Comparison of ENCODE assay signal across 17 cellular contexts in genomic region chr9:88652876-88653275, GRCh38.
A peak's percentile ranks its signal among the peaks of the same experiment; 100 is the strongest.
DNase-seq lines count a peak whose midpoint lies in the region; ATAC-seq and TF ChIP-seq lines count a peak whose summit lies in the region.
"Had no signal": no experiment of that assay in that cellular context is flagged by ENCODE, and none has a peak within 500 bp of the region (broad histone marks: within the 10 kb centered on the region; RNA-seq: fewer than 3 reads in every experiment).

No MANE protein-coding gene starts in this region.

- 84% methylated on average over 1 of the region's 1 CpG for WGBS in SK-N-SH (ENCODE audit: low lambda C conversion rate)

- H3K27me3 Mint-ChIP-seq in activated T-helper 1 cell treated with anti-CD3 and anti-CD28 coated beads, Interleukin-12 subunit alpha, Interleukin-12 subunit beta, Interleukin-2, Interleukin-4 antibody, amounts not matched to agents 30 ng/mL and 10 ng/mL and 1 ng/mL, durations not matched to agents 14 hours and 24 hours and 36 hours (ENCODE audit: insufficient read depth): peaks cover 8% of the 10 kb centered on the region

- no peaks in the 10 kb centered on the region for H3K9me2 ChIP-seq in SK-N-SH

- ATAC-seq in HG03175 (IDR thresholded peaks at IDR 0.05; ENCODE audit: unreplicated experiment) (no peak), GM21360 (IDR thresholded peaks at IDR 0.05; ENCODE audit: unreplicated experiment) (no peak)
- ATAC-seq: activated CD4-positive, alpha-beta T cell treated with anti-CD3 and anti-CD28 coated beads for 36 hours; effector memory CD8-positive, alpha-beta T cell; stimulated activated naive CD8-positive, alpha-beta T cell treated with anti-CD3 and anti-CD28 coated beads, Interleukin-15, amount 100 ng/mL, for 72 hours had no signal

- TF ChIP-seq CTCF in SK-N-SH (IDR thresholded peaks at IDR 0.05): no peak

- H2AFZ ChIP-seq in SK-N-SH (ENCODE audit: low read depth): peak overlapping the region; percentile 47; the same call in 1 of the 2 replicates

- H3K4me1 ChIP-seq in SK-N-SH (ENCODE audit: control insufficient read depth in 1 of 2, insufficient read depth in 2 of 2, low read depth in 1 of 2, low read length in 1 of 2): peaks cover 7 to 15% of the 10 kb centered on the region in 2 experiments; a peak in 3 of 4 replicates

- H3K4me3 Mint-ChIP-seq in activated T-helper 1 cell treated with anti-CD3 and anti-CD28 coated beads, Interleukin-12 subunit alpha, Interleukin-12 subunit beta, Interleukin-2, Interleukin-4 antibody, amounts not matched to agents 30 ng/mL and 10 ng/mL and 1 ng/mL, durations not matched to agents 14 hours and 24 hours and 36 hours: no peak overlapping the region
- H3K4me3 Mint-ChIP-seq: activated CD4-positive, alpha-beta T cell treated with anti-CD3 and anti-CD28 coated beads for 36 hours; effector memory CD8-positive, alpha-beta T cell; stimulated activated naive CD8-positive, alpha-beta T cell treated with anti-CD3 and anti-CD28 coated beads, Interleukin-15, amount 100 ng/mL, for 72 hours had no signal

- no peak for TF ChIP-seq EP300 in SK-N-SH (IDR thresholded peaks at IDR 0.05; ENCODE audit: borderline replicate concordance in 1 of 2, low read depth in 1 of 2, low read length in 1 of 2)

- H3K79me2 ChIP-seq in SK-N-SH (ENCODE audit: insufficient read depth): no peaks in the 10 kb centered on the region

- POLR2A ChIA-PET in SK-N-SH (lab: Yijun Ruan, JAX): no interaction called here

- CTCF ChIA-PET in SK-N-SH (lab: Yijun Ruan, JAX): no interaction called here

- H3K9me3 ChIP-seq in SK-N-SH: no peaks in the 10 kb centered on the region
- H3K9me3 ChIP-seq: BE2C had no signal

- H3K9me3 Mint-ChIP-seq in activated T-helper 1 cell treated with anti-CD3 and anti-CD28 coated beads, Interleukin-12 subunit alpha, Interleukin-12 subunit beta, Interleukin-2, Interleukin-4 antibody, amounts not matched to agents 30 ng/mL and 10 ng/mL and 1 ng/mL, durations not matched to agents 14 hours and 24 hours and 36 hours: no peaks in the 10 kb centered on the region
- H3K9me3 Mint-ChIP-seq: effector memory CD8-positive, alpha-beta T cell; stimulated activated naive CD8-positive, alpha-beta T cell treated with anti-CD3 and anti-CD28 coated beads, Interleukin-15, amount 100 ng/mL, for 72 hours had no signal

- H3K9ac ChIP-seq in SK-N-SH: peak overlapping the region; percentile 32; the same call in 1 of the 2 replicates

- intact Hi-C loops in activated T-helper 1 cell treated with anti-CD3 and anti-CD28 coated beads, Interleukin-12 subunit alpha, Interleukin-12 subunit beta, Interleukin-2, Interleukin-4 antibody, amounts not matched to agents 30 ng/mL and 10 ng/mL and 1 ng/mL, durations not matched to agents 14 hours and 24 hours and 36 hours (cut with micrococcal nuclease): no loop called here

- H3K36me3 Mint-ChIP-seq in activated T-helper 1 cell treated with anti-CD3 and anti-CD28 coated beads, Interleukin-12 subunit alpha, Interleukin-12 subunit beta, Interleukin-2, Interleukin-4 antibody, amounts not matched to agents 30 ng/mL and 10 ng/mL and 1 ng/mL, durations not matched to agents 14 hours and 24 hours and 36 hours (ENCODE audit: low read depth): no peaks in the 10 kb centered on the region

- TF ChIP-seq RAD21 in SK-N-SH (IDR thresholded peaks at IDR 0.05; ENCODE audit: low read length): no peak

- H3K4me1 Mint-ChIP-seq in activated T-helper 1 cell treated with anti-CD3 and anti-CD28 coated beads, Interleukin-12 subunit alpha, Interleukin-12 subunit beta, Interleukin-2, Interleukin-4 antibody, amounts not matched to agents 30 ng/mL and 10 ng/mL and 1 ng/mL, durations not matched to agents 14 hours and 24 hours and 36 hours (ENCODE audit: low read depth): no peaks in the 10 kb centered on the region
- H3K4me1 Mint-ChIP-seq: activated CD4-positive, alpha-beta T cell treated with anti-CD3 and anti-CD28 coated beads for 36 hours; stimulated activated naive CD8-positive, alpha-beta T cell treated with anti-CD3 and anti-CD28 coated beads, Interleukin-15, amount 100 ng/mL, for 72 hours had no signal

- peaks cover 9% of the 10 kb centered on the region for H3F3A ChIP-seq in SK-N-SH (replicated peaks; ENCODE audit: insufficient read depth)

- no peaks in the 10 kb centered on the region for H4K20me1 ChIP-seq in SK-N-SH (ENCODE audit: insufficient read depth)

- H3K27ac ChIP-seq in SK-N-SH (ENCODE audit: low read depth in 2 of 2, low read length in 1 of 2) (peak overlapping the region; percentile 76 to 86; a peak in 3 of 4 replicates), skin epidermis (peak overlapping the region in 14 of 21 experiments; percentile 22 to 85 (median 65))
- H3K27ac ChIP-seq: HL-60 had no signal

- DNase-seq in EL (peak; percentile 27), SK-N-SH (no peak), fibroblast of peridontal ligament (ENCODE audit: extremely low read depth) (peak; percentile 69), HT-29 (ENCODE audit: low spot score) (no peak)
- no peak for DNase-seq in activated T-helper 1 cell treated with anti-CD3 and anti-CD28 coated beads, Interleukin-12 subunit alpha, Interleukin-12 subunit beta, Interleukin-2, Interleukin-4 antibody, amounts not matched to agents 30 ng/mL and 10 ng/mL and 1 ng/mL, durations not matched to agents 14 hours and 24 hours and 36 hours (ENCODE audit: low spot score)
- DNase-seq: activated CD4-positive, alpha-beta T cell treated with anti-CD3 and anti-CD28 coated beads for 36 hours; activated naive CD4-positive, alpha-beta T cell treated with anti-CD3 and anti-CD28 coated beads, Interleukin-2, amount 50 U/mL, for 16 hours; effector memory CD8-positive, alpha-beta T cell; Kasumi-1; NCI-H1436 treated with DMSO at 0.1 percent for 48 hours; SIG-M5; stimulated activated naive CD8-positive, alpha-beta T cell treated with anti-CD3 and anti-CD28 coated beads, Interleukin-15, amount 100 ng/mL, for 72 hours had no signal

- no peaks in the 10 kb centered on the region for H3K27me3 ChIP-seq in SK-N-SH (ENCODE audit: insufficient read depth)
- H3K27me3 ChIP-seq: BE2C had no signal

- H3K4me3 ChIP-seq in SK-N-SH (ENCODE audit: low read depth in 2 of 2, low read length in 1 of 2): peak overlapping the region in 1 of 2 experiments; percentile 38; a peak in 2 of 4 replicates
- no peak overlapping the region for H3K4me3 ChIP-seq in skin epidermis

- peak overlapping the region; percentile 77 for H3K4me2 ChIP-seq in SK-N-SH

- no peak overlapping the region for H3K27ac Mint-ChIP-seq in activated T-helper 1 cell treated with anti-CD3 and anti-CD28 coated beads, Interleukin-12 subunit alpha, Interleukin-12 subunit beta, Interleukin-2, Interleukin-4 antibody, amounts not matched to agents 30 ng/mL and 10 ng/mL and 1 ng/mL, durations not matched to agents 14 hours and 24 hours and 36 hours
- H3K27ac Mint-ChIP-seq: activated CD4-positive, alpha-beta T cell treated with anti-CD3 and anti-CD28 coated beads for 36 hours; effector memory CD8-positive, alpha-beta T cell; stimulated activated naive CD8-positive, alpha-beta T cell treated with anti-CD3 and anti-CD28 coated beads, Interleukin-15, amount 100 ng/mL, for 72 hours had no signal

- no peaks in the 10 kb centered on the region for H3K36me3 ChIP-seq in SK-N-SH (replicated peaks in 1 of 2; ENCODE audit: control insufficient read depth in 1 of 2, insufficient read depth in 2 of 2, low read length in 1 of 2)
- H3K36me3 ChIP-seq: BE2C had no signal

TF ChIP-seq in SK-N-SH, 30 proteins besides CTCF, POLR2A, EP300 and RAD21:
- no peak for TF ChIP-seq SIN3A (IDR thresholded peaks at IDR 0.05; ENCODE audit: borderline replicate concordance, low read depth, low read length)
- TF ChIP-seq GATA2 (CRISPR knock-in tag; IDR thresholded peaks at IDR 0.05): no peak
- TF ChIP-seq RXRA (IDR thresholded peaks at IDR 0.05; ENCODE audit: borderline replicate concordance, low read depth): no peak
- TF ChIP-seq NRF1 (IDR thresholded peaks at IDR 0.05; ENCODE audit: low read depth, low read length): no peak
- TF ChIP-seq RFX5 (IDR thresholded peaks at IDR 0.05; ENCODE audit: low read length): no peak
- TF ChIP-seq CHD2 (IDR thresholded peaks at IDR 0.05; ENCODE audit: low read length, partially characterized antibody): no peak
- no peak for TF ChIP-seq MXI1 (IDR thresholded peaks at IDR 0.05; ENCODE audit: low read depth, low read length)

Comparison
In these comparisons a context has a peak if more than half of its experiments do, and no peak if none do; other contexts are left out.
1. DNase-seq: peak in EL (single experiment) and fibroblast of peridontal ligament (single experiment); none in SK-N-SH (single experiment), activated T-helper 1 cell treated with anti-CD3 and anti-CD28 coated beads, Interleukin-12 subunit alpha, Interleukin-12 subunit beta, Interleukin-2, Interleukin-4 antibody, amounts not matched to agents 30 ng/mL and 10 ng/mL and 1 ng/mL, durations not matched to agents 14 hours and 24 hours and 36 hours (single experiment) and HT-29 (single experiment).